Comparison of ENCODE assay signal across 1 cellular context in genomic region chr3:173045770-173046382, GRCh38.
TF ChIP-seq lines count a peak whose summit lies in the region.

No MANE protein-coding gene starts in this region.

TF ChIP-seq in SK-N-SH, 30 proteins besides CTCF, POLR2A, EP300 and RAD21 (continued from another document):
- TF ChIP-seq, protein P1, sequence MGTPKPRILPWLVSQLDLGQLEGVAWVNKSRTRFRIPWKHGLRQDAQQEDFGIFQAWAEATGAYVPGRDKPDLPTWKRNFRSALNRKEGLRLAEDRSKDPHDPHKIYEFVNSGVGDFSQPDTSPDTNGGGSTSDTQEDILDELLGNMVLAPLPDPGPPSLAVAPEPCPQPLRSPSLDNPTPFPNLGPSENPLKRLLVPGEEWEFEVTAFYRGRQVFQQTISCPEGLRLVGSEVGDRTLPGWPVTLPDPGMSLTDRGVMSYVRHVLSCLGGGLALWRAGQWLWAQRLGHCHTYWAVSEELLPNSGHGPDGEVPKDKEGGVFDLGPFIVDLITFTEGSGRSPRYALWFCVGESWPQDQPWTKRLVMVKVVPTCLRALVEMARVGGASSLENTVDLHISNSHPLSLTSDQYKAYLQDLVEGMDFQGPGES (IDR thresholded peaks at IDR 0.05; ENCODE audit: low read depth, low read length) = no peak
- TF ChIP-seq RCOR1 (IDR thresholded peaks at IDR 0.05; ENCODE audit: low read length) (no peak), TAF1 (IDR thresholded peaks at IDR 0.05; ENCODE audit: borderline replicate concordance, low read depth, low read length) (no peak), TEAD4 (IDR thresholded peaks at IDR 0.05; ENCODE audit: borderline replicate concordance, insufficient read depth) (no peak), FOXM1 (IDR thresholded peaks at IDR 0.05; ENCODE audit: low read depth) (no peak), CHD2 (IDR thresholded peaks at IDR 0.05; ENCODE audit: low read length, partially characterized antibody) (no peak), ZBTB33 (IDR thresholded peaks at IDR 0.05; ENCODE audit: borderline replicate concordance, low read depth) (no peak)
- TF ChIP-seq, protein P2, sequence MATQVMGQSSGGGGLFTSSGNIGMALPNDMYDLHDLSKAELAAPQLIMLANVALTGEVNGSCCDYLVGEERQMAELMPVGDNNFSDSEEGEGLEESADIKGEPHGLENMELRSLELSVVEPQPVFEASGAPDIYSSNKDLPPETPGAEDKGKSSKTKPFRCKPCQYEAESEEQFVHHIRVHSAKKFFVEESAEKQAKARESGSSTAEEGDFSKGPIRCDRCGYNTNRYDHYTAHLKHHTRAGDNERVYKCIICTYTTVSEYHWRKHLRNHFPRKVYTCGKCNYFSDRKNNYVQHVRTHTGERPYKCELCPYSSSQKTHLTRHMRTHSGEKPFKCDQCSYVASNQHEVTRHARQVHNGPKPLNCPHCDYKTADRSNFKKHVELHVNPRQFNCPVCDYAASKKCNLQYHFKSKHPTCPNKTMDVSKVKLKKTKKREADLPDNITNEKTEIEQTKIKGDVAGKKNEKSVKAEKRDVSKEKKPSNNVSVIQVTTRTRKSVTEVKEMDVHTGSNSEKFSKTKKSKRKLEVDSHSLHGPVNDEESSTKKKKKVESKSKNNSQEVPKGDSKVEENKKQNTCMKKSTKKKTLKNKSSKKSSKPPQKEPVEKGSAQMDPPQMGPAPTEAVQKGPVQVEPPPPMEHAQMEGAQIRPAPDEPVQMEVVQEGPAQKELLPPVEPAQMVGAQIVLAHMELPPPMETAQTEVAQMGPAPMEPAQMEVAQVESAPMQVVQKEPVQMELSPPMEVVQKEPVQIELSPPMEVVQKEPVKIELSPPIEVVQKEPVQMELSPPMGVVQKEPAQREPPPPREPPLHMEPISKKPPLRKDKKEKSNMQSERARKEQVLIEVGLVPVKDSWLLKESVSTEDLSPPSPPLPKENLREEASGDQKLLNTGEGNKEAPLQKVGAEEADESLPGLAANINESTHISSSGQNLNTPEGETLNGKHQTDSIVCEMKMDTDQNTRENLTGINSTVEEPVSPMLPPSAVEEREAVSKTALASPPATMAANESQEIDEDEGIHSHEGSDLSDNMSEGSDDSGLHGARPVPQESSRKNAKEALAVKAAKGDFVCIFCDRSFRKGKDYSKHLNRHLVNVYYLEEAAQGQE (IDR thresholded peaks at IDR 0.05; ENCODE audit: low read depth, low read length) = no peak
